ENCODE assay signal across 27 cellular contexts in genomic region chr17:55423535-55423934, GRCh38. TPM values are rescaled to one million over a fixed set of nuclear protein-coding genes. Genes with fewer than 3 reads are reported as not detected.
DNase-seq lines count a peak whose midpoint lies in the region; ATAC-seq and TF ChIP-seq lines count a peak whose summit lies in the region.
"Had no signal": no experiment of that assay in that cellular context is flagged by ENCODE, and none has a peak within 500 bp of the region (broad histone marks: within the 10 kb centered on the region; RNA-seq: fewer than 3 reads in every experiment).

No MANE protein-coding gene starts in this region.

- no peaks in the 10 kb centered on the region for H3K27me3 Mint-ChIP-seq in Caco-2 (ENCODE audit: insufficient read depth, unreplicated experiment)
- H3K27me3 Mint-ChIP-seq in stimulated activated memory B cell treated with anti-CD40 and anti-IgM and Interleukin-4, amounts not matched to agents 10 μg/mL and 1 μg/mL and 100 μg/mL, for 72 hours, result no peaks in the 10 kb centered on the region

- POLR2A ChIA-PET in Caco-2 (lab: Charles Lee) (no interaction called here), HEK293T (lab: Yijun Ruan, JAX) (no interaction called here)

- TF ChIP-seq CTCF in Caco-2 (IDR thresholded peaks at IDR 0.05; ENCODE audit: insufficient read depth in 1 of 2, low read depth in 1 of 2, low read length in 1 of 2, severe bottlenecking in 1 of 2, unreplicated experiment in 1 of 2), result no peak
- no peak for TF ChIP-seq CTCF in colonic mucosa (IDR thresholded peaks at IDR 0.05)

- no peaks in the 10 kb centered on the region for H3K27me3 ChIP-seq in Caco-2 (replicated peaks; ENCODE audit: control insufficient read depth, insufficient read depth, low read length)
- no peaks in the 10 kb centered on the region for H3K27me3 ChIP-seq in colonic mucosa
- H3K27me3 ChIP-seq: gastrocnemius medialis, upper lobe of left lung had no signal

- no peak overlapping the region for H3K4me3 ChIP-seq in Caco-2 (ENCODE audit: low read depth, low read length)
- H3K4me3 ChIP-seq in colonic mucosa, result no peak overlapping the region
- H3K4me3 ChIP-seq: gastrocnemius medialis, left lung, SJSA1, smooth muscle cell, upper lobe of left lung had no signal

- no TSS peak for BruUV-seq in Caco-2 (replicated peaks; lab: Mats Ljungman, UMichigan)

- CTCF ChIA-PET in Caco-2 (lab: Charles Lee) (no interaction called here), HEK293T (lab: Yijun Ruan, JAX) (no interaction called here)

- no peaks in the 10 kb centered on the region for H3K9me3 Mint-ChIP-seq in Caco-2 (ENCODE audit: unreplicated experiment)
- no peaks in the 10 kb centered on the region for H3K9me3 Mint-ChIP-seq in stimulated activated memory B cell treated with anti-CD40 and anti-IgM and Interleukin-4, amounts not matched to agents 10 μg/mL and 1 μg/mL and 100 μg/mL, for 72 hours
- H3K9me3 Mint-ChIP-seq: H9 had no signal

- peak overlapping the region; percentile 44 for H3K27ac ChIP-seq in colonic mucosa
- H3K27ac ChIP-seq: gastrocnemius medialis, left lung, SJSA1, upper lobe of left lung had no signal

- peaks cover 53% of the 10 kb centered on the region for H3K4me1 Mint-ChIP-seq in Caco-2 (ENCODE audit: low read depth, unreplicated experiment)
- peaks cover 75% of the 10 kb centered on the region for H3K4me1 Mint-ChIP-seq in stimulated activated memory B cell treated with anti-CD40 and anti-IgM and Interleukin-4, amounts not matched to agents 10 μg/mL and 1 μg/mL and 100 μg/mL, for 72 hours

- H3K36me3 Mint-ChIP-seq in Caco-2 (ENCODE audit: insufficient read depth, unreplicated experiment), result peaks cover 34% of the 10 kb centered on the region
- H3K36me3 Mint-ChIP-seq in stimulated activated memory B cell treated with anti-CD40 and anti-IgM and Interleukin-4, amounts not matched to agents 10 μg/mL and 1 μg/mL and 100 μg/mL, for 72 hours, result peaks cover 12% of the 10 kb centered on the region

- no peak overlapping the region for H3K9ac ChIP-seq in colonic mucosa (ENCODE audit: low read depth in 2 of 2, low read length in 2 of 2)

- DNase-seq in Caco-2, result no peak
- DNase-seq in HEK293T (ENCODE audit: extremely low spot score), result no peak
- DNase-seq in colonic mucosa, result no peak
- no peak for DNase-seq in T-helper 2 cell
- no peak for DNase-seq in HUDEP-2 (lab: John Stamatoyannopoulos, UW; ENCODE audit: unreplicated experiment in 76 of 76)
- DNase-seq: activated CD8-positive, alpha-beta T cell treated with anti-CD3 and anti-CD28 coated beads, Interleukin-2, amount 10 ng/mL, durations not matched to agents 7 days and 5 days; activated gamma-delta T cell; EL; gastrocnemius medialis; H9; hypothalamus; left lung; NCI-H1105 treated with DMSO at 0.1 percent for 48 hours; NCI-H2029; NCI-H2227 treated with DMSO at 0.1 percent for 48 hours; occipital lobe; retina; stimulated activated CD4-positive, alpha-beta T cell treated with anti-CD3 and anti-CD28 coated beads, Interleukin-1b, Interleukin-23, amount 100 ng/mL, for 48 hours; stimulated activated CD8-positive, alpha-beta memory T cell treated with anti-CD3 and anti-CD28 coated beads, Interleukin-4, amount 100 ng/mL, for 48 hours; substantia nigra; T-helper 1 cell; upper lobe of left lung had no signal

- no peaks in the 10 kb centered on the region for H3K36me3 ChIP-seq in Caco-2 (ENCODE audit: control insufficient read depth, insufficient read depth, low read length)
- H3K36me3 ChIP-seq in colonic mucosa, result no peaks in the 10 kb centered on the region
- H3K36me3 ChIP-seq: gastrocnemius medialis, left lung, upper lobe of left lung had no signal

- H3K9me3 ChIP-seq in Caco-2 (no peaks in the 10 kb centered on the region), colonic mucosa (no peaks in the 10 kb centered on the region)
- H3K9me3 ChIP-seq: gastrocnemius medialis, left lung, upper lobe of left lung had no signal

- H3K4me3 Mint-ChIP-seq in Caco-2 (ENCODE audit: unreplicated experiment), result peak overlapping the region; percentile 90
- H3K4me3 Mint-ChIP-seq in stimulated activated memory B cell treated with anti-CD40 and anti-IgM and Interleukin-4, amounts not matched to agents 10 μg/mL and 1 μg/mL and 100 μg/mL, for 72 hours, result peak overlapping the region; percentile 21
- H3K4me3 Mint-ChIP-seq: activated CD8-positive, alpha-beta T cell treated with anti-CD3 and anti-CD28 coated beads, Interleukin-2, amount 10 ng/mL, durations not matched to agents 7 days and 5 days had no signal

- peaks cover 19% of the 10 kb centered on the region for H3K4me1 ChIP-seq in Caco-2
- peaks cover 3% of the 10 kb centered on the region for H3K4me1 ChIP-seq in colonic mucosa

- no peak for ATAC-seq in stimulated activated memory B cell treated with anti-CD40 and anti-IgM and Interleukin-4, amounts not matched to agents 10 μg/mL and 1 μg/mL and 100 μg/mL, for 72 hours
- ATAC-seq in GM19397 (IDR thresholded peaks at IDR 0.05; ENCODE audit: unreplicated experiment), result no peak
- ATAC-seq: activated CD4-positive, CD25-positive, alpha-beta regulatory T cell treated with anti-CD3 and anti-CD28 coated beads, Interleukin-2, amount 50 U/mL, for 24 hours; activated CD8-positive, alpha-beta T cell treated with anti-CD3 and anti-CD28 coated beads, Interleukin-2, amount 10 ng/mL, durations not matched to agents 7 days and 5 days; gastrocnemius medialis; left lung had no signal

- intact Hi-C loops in Caco-2 (cut with micrococcal nuclease; ENCODE audit: unreplicated experiment), result no loop called here
- intact Hi-C loops in colonic mucosa (cut with DNase I), result no loop called here

- H3K27ac Mint-ChIP-seq in Caco-2 (ENCODE audit: unreplicated experiment), result peak overlapping the region; percentile 4
- peak overlapping the region; percentile 20 for H3K27ac Mint-ChIP-seq in stimulated activated memory B cell treated with anti-CD40 and anti-IgM and Interleukin-4, amounts not matched to agents 10 μg/mL and 1 μg/mL and 100 μg/mL, for 72 hours
- H3K27ac Mint-ChIP-seq: activated CD8-positive, alpha-beta T cell treated with anti-CD3 and anti-CD28 coated beads, Interleukin-2, amount 10 ng/mL, durations not matched to agents 7 days and 5 days; H9 had no signal

TF ChIP-seq in HEK293T, 16 proteins besides CTCF, POLR2A, EP300 and RAD21:
- TF ChIP-seq ZNF384 (IDR thresholded peaks at IDR 0.05) (peak; percentile 69; the same call in 1 of the 2 replicates), SUZ12 (IDR thresholded peaks at IDR 0.05) (no peak)

RNA-seq across cellular contexts. Expression of gene MMD, which starts 1.9 kb away (rescaled TPM):
- total RNA-seq in Caco-2 (2022) (38.6 and 39.0 TPM in 2 replicates), colonic mucosa (10 to 100 TPM; 17.3 to 20.0 TPM)
